ENCODE assay signal across 8 cellular contexts in genomic region chr1:201676061-201676644, GRCh38.
A peak's percentile ranks its signal among the peaks of the same experiment; 100 is the strongest.
DNase-seq lines count a peak whose midpoint lies in the region; ATAC-seq and TF ChIP-seq lines count a peak whose summit lies in the region.

No MANE protein-coding gene starts in this region.

- H2AFZ ChIP-seq in parathyroid adenoma (no peak overlapping the region), OCI-LY7 (ENCODE audit: low read length) (no peak overlapping the region)

- peak; percentile 47 for DNase-seq in GF-D8 (lab: John Stamatoyannopoulos, UW)
- DNase-seq in RWPE1 (ENCODE audit: low spot score): no peak
- peak; percentile 37 for DNase-seq in fibroblast of the aortic adventitia (ENCODE audit: low read depth)
- DNase-seq in OCI-LY7 (ENCODE audit: low spot score): no peak
- DNase-seq in SHP77 treated with DMSO at 0.1 percent for 48 hours (lab: John Stamatoyannopoulos, UW): no peak
- no peak for DNase-seq in G401 (ENCODE audit: low spot score)

- no peak overlapping the region for H3K4me2 ChIP-seq in parathyroid adenoma (ENCODE audit: low read length)
- H3K4me2 ChIP-seq in OCI-LY7 (ENCODE audit: low read length): no peak overlapping the region

- no peak for ATAC-seq in HG03342 (IDR thresholded peaks at IDR 0.05; ENCODE audit: unreplicated experiment)

- in situ Hi-C loops in G401 (cut with HindIII; ENCODE audit: low sequenced_read_pairs): no loop called here

- TF ChIP-seq CTCF in RWPE1 (conservative IDR thresholded peaks at IDR 0.05; ENCODE audit: low read depth) (no peak), fibroblast of the aortic adventitia (IDR thresholded peaks at IDR 0.05; ENCODE audit: insufficient read depth, low read length) (no peak), parathyroid adenoma (IDR thresholded peaks at IDR 0.05) (no peak), OCI-LY7 (conservative IDR thresholded peaks at IDR 0.05; ENCODE audit: low read length) (no peak)

- no peak overlapping the region for H3K9ac ChIP-seq in parathyroid adenoma

- intact Hi-C loops in OCI-LY7 (cut with micrococcal nuclease; ENCODE audit: unreplicated experiment): no loop called here

- BruUV-seq in OCI-LY7 (replicated peaks; lab: Mats Ljungman, UMichigan): no TSS peak

- peak overlapping the region; percentile 60 for H3K27ac ChIP-seq in RWPE1
- peak overlapping the region; percentile 29 for H3K27ac ChIP-seq in parathyroid adenoma
- H3K27ac ChIP-seq in OCI-LY7 (ENCODE audit: low read depth, low read length, poor library complexity, severe bottlenecking): no peak overlapping the region

- H3K79me2 ChIP-seq in parathyroid adenoma (peaks cover 5% of the 10 kb centered on the region), OCI-LY7 (ENCODE audit: insufficient read depth, low read depth, low read length) (no peaks in the 10 kb centered on the region)

- no peaks in the 10 kb centered on the region for H4K20me1 ChIP-seq in OCI-LY7 (ENCODE audit: insufficient read depth, low read length)

- CTCF ChIA-PET in RWPE1 (lab: Yijun Ruan, JAX) (interaction anchor here (0.5 to 0.6 kb wide), 4 partner anchors 29 to 143 kb away, joined by 3 to 4 read pairs (median 3); no protein-coding TSS in a partner anchor), OCI-LY7 (lab: Charles Lee; ENCODE audit: unreplicated experiment) (no interaction called here)

- H3K9me3 ChIP-seq in parathyroid adenoma (ENCODE audit: control insufficient read depth, low read length) (no peaks in the 10 kb centered on the region), OCI-LY7 (ENCODE audit: low read length) (no peaks in the 10 kb centered on the region)

- H3K9me2 ChIP-seq in OCI-LY7 (ENCODE audit: insufficient read depth, low read length): no peaks in the 10 kb centered on the region

- H3K4me3 ChIP-seq in fibroblast of the aortic adventitia (ENCODE audit: low read depth, low read length): no peak overlapping the region
- no peak overlapping the region for H3K4me3 ChIP-seq in parathyroid adenoma (ENCODE audit: low read depth, low read length)
- H3K4me3 ChIP-seq in OCI-LY7 (ENCODE audit: low read depth, low read length, poor library complexity, severe bottlenecking): no peak overlapping the region

- POLR2A ChIA-PET in RWPE1 (lab: Yijun Ruan, JAX; ENCODE audit: low non-redundant PET) (no interaction called here), OCI-LY7 (lab: Charles Lee) (no interaction called here)

- H3K36me3 ChIP-seq in parathyroid adenoma (ENCODE audit: control insufficient read depth, insufficient read depth, low read length): no peaks in the 10 kb centered on the region
- no peaks in the 10 kb centered on the region for H3K36me3 ChIP-seq in OCI-LY7 (ENCODE audit: insufficient read depth, low read length)

- H3K27me3 ChIP-seq in parathyroid adenoma (ENCODE audit: control insufficient read depth, insufficient read depth, low read length): no peaks in the 10 kb centered on the region

- peaks cover 4% of the 10 kb centered on the region for H3K4me1 ChIP-seq in parathyroid adenoma
- no peaks in the 10 kb centered on the region for H3K4me1 ChIP-seq in OCI-LY7 (ENCODE audit: insufficient read depth, low read length, poor library complexity, severe bottlenecking)

Comparison
In these comparisons a context has a peak if more than half of its experiments do, and no peak if none do; other contexts are left out.
1. DNase-seq: peak in GF-D8 (single experiment) and fibroblast of the aortic adventitia (single experiment); none in RWPE1 (single experiment), OCI-LY7 (single experiment), SHP77 treated with DMSO at 0.1 percent for 48 hours (single experiment) and G401 (single experiment).